ENCODE assay signal across 14 cellular contexts in the genomic region with DNA sequence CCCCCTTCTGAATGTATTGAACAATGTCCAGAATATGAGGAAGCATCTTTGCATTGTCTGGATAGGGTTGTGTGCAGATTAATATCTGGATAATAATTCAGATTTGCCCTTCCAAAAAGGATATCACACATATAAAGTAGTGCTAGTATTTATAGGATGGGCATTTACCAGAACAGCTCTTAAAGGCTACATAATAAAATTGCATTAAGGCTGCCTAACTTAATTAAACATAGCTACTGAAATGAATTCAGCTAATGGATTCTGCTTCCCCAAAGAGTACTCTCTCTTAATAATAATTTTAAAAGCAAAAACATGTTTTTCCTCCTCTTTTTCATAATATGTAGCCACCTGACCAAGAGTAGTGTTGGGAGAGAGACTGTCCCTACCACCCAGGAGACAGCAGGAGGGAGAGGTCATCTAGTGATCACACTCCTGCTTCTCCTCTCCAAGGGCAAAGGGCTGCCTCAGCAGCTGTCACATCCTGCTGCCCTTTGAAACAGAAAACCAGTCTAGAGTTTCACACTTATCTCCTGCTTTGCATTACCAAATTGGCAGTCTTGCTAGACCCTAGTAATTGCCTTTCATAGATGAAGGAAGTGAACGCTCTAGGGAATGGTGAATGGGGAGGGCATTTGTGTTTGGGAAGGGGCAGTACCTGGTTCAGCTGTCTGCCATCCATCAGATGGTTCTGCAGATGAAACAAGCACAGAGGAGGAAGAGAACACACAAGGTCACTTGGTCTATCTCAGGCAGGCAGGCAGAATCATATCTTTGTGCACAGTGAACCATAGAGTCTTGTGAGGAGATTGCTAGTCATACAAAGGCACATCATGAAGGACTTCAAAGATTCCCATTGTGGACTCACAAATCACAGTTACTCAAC. TPM values are rescaled to one million over a fixed set of nuclear protein-coding genes. Genes with fewer than 3 reads are reported as not detected.
A peak's percentile ranks its signal among the peaks of the same experiment; 100 is the strongest.
DNase-seq lines count a peak whose midpoint lies in the region; ATAC-seq and TF ChIP-seq lines count a peak whose summit lies in the region.
"Had no signal": no experiment of that assay in that cellular context is flagged by ENCODE, and none has a peak within 500 bp of the region (broad histone marks: within the 10 kb centered on the region; RNA-seq: fewer than 3 reads in every experiment).

No MANE protein-coding gene starts in this region.

- peaks cover 9% of the 10 kb centered on the region for H3K4me1 ChIP-seq in psoas muscle
- H3K4me1 ChIP-seq: adrenal gland had no signal

- 29 to 56% (median 54%) methylated on average over 1 of the region's 1 CpG for WGBS in psoas muscle, 3 donors

- intact Hi-C loops in psoas muscle (cut with DNase I): loop anchor here in 1 of 2 donors (10.0 kb wide), 1 partner anchor 190 kb away; no protein-coding TSS in a partner anchor

- ATAC-seq in GM18907 (IDR thresholded peaks at IDR 0.05; ENCODE audit: unreplicated experiment) (peak; percentile 74), psoas muscle (peak; percentile 43 to 62 (median 54)), GM18909 (IDR thresholded peaks at IDR 0.05; ENCODE audit: poor library complexity, unreplicated experiment) (no peak), GM21529 (IDR thresholded peaks at IDR 0.05; ENCODE audit: unreplicated experiment) (no peak)
- ATAC-seq: CD8-positive, alpha-beta T cell had no signal

- H3K36me3 ChIP-seq in WERI-Rb-1 (no peaks in the 10 kb centered on the region), psoas muscle (ENCODE audit: insufficient read depth in 1 of 2, low read depth in 1 of 2) (no peaks in the 10 kb centered on the region)
- H3K36me3 ChIP-seq: adrenal gland had no signal

- no peaks in the 10 kb centered on the region for H3K9me3 ChIP-seq in WERI-Rb-1 (ENCODE audit: severe bottlenecking)
- no peaks in the 10 kb centered on the region for H3K9me3 ChIP-seq in psoas muscle
- H3K9me3 ChIP-seq: adrenal gland had no signal

- H3K27me3 ChIP-seq in WERI-Rb-1 (ENCODE audit: insufficient read depth, low read depth, severe bottlenecking) (no peaks in the 10 kb centered on the region), psoas muscle (ENCODE audit: insufficient read depth in 3 of 3, low read length in 2 of 3) (no peaks in the 10 kb centered on the region)
- H3K27me3 ChIP-seq: adrenal gland had no signal

- H3K4me3 ChIP-seq in WERI-Rb-1 (ENCODE audit: low read depth, low read length): no peak overlapping the region
- H3K4me3 ChIP-seq in psoas muscle: no peak overlapping the region
- H3K4me3 ChIP-seq: adrenal gland had no signal

- TF ChIP-seq CTCF in WERI-Rb-1 (IDR thresholded peaks at IDR 0.05; ENCODE audit: low read depth, low read length) (no peak), psoas muscle (IDR thresholded peaks at IDR 0.05) (no peak)

- H3K27ac ChIP-seq in WERI-Rb-1: no peak overlapping the region
- H3K27ac ChIP-seq in psoas muscle: peak overlapping the region; percentile 21
- H3K27ac ChIP-seq: adrenal gland, HL-60 had no signal

- DNase-seq in NCI-H2029 (lab: John Stamatoyannopoulos, UW) (peak; percentile 85), WERI-Rb-1 (peak; percentile 10), psoas muscle (no peak), GM19240 (ENCODE audit: insufficient read length, low spot score) (no peak)
- DNase-seq: activated CD8-positive, alpha-beta memory T cell treated with anti-CD3 and anti-CD28 coated beads, Interleukin-2, amount 50 U/mL, for 4 hours; adrenal gland; CD8-positive, alpha-beta T cell; NCI-H1048; posterior cingulate gyrus; stimulated activated CD4-positive, alpha-beta T cell treated with anti-CD3 and anti-CD28 coated beads, Interleukin-4, amount 100 ng/mL, for 24 hours had no signal

RNA-seq across cellular contexts. Expression of gene DDAH1, which starts 29.4 kb away (rescaled TPM):
- 10 to 100 TPM in 3 of 4 donors, 1 to 10 TPM in 1; 8.2 to 53.6 (median 28.1) TPM for total RNA-seq in psoas muscle
- polyA plus RNA-seq in psoas muscle: 1 to 10 TPM; 2.1 to 4.3 (median 3.2) TPM
- total RNA-seq: CD8-positive, alpha-beta T cell had no signal

Comparison
In these comparisons a context has a peak if more than half of its experiments do, and no peak if none do; other contexts are left out.
1. ATAC-seq: peak in GM18907 (single experiment) and psoas muscle (4 of 4); none in GM18909 (single experiment) and GM21529 (single experiment).
2. DNase-seq: peak in NCI-H2029 (single experiment) and WERI-Rb-1 (single experiment); none in psoas muscle (0 of 2) and GM19240 (single experiment).